ENCODE assay signal across 8 cellular contexts in genomic region chr2:202912342-202912804, GRCh38. TPM values are rescaled to one million over a fixed set of nuclear protein-coding genes. Genes with fewer than 3 reads are reported as not detected.
A peak's percentile ranks its signal among the peaks of the same experiment; 100 is the strongest.
DNase-seq lines count a peak whose midpoint lies in the region; ATAC-seq and TF ChIP-seq lines count a peak whose summit lies in the region.
"Not testable (repeated sequence)": the region's sequence is repeated elsewhere in the genome, so short reads cannot be mapped to it uniquely, and the experiment has no call there.

No MANE protein-coding gene starts in this region.

- H3K36me3 ChIP-seq in WERI-Rb-1; brain microvascular endothelial cell (replicated peaks); neuronal stem cell (replicated peaks in 1 of 2; ENCODE audit: control insufficient read depth in 2 of 2, insufficient read depth in 2 of 2, low read length in 2 of 2); upper lobe of right lung: not testable (repeated sequence)

- not testable (repeated sequence) for H3K23ac ChIP-seq in H9 (ENCODE audit: insufficient read length, low read depth, low read length); neuronal stem cell (ENCODE audit: low read depth, low read length, poor library complexity)

- H3K27ac ChIP-seq in H9 (ENCODE audit: insufficient read length, low read depth, low read length): not testable (repeated sequence)
- H3K27ac ChIP-seq in WERI-Rb-1 (peak overlapping the region; percentile 93), brain microvascular endothelial cell (peak overlapping the region; percentile 86), right cardiac atrium (ENCODE audit: low read length) (peak overlapping the region; percentile 98), neuronal stem cell (replicated peaks; ENCODE audit: low read length) (peak overlapping the region; percentile 94), upper lobe of right lung (peak overlapping the region; percentile 90)

- H2BK120ac ChIP-seq in H9 (ENCODE audit: low read depth, low read length, poor library complexity, severe bottlenecking); neuronal stem cell (ENCODE audit: low read depth, low read length): not testable (repeated sequence)

- not testable (repeated sequence) for H3K9ac ChIP-seq in H9 (ENCODE audit: extremely low read depth, insufficient read length, low read length); neuronal stem cell (ENCODE audit: low read depth, low read length, poor library complexity)

- not testable (repeated sequence) for H3K4ac ChIP-seq in H9 (ENCODE audit: low read depth, low read length); neuronal stem cell (ENCODE audit: low read length)

- H3T11ph ChIP-seq in H9 (ENCODE audit: low read length): not testable (repeated sequence)

- H3K27me3 ChIP-seq in H9 (ENCODE audit: insufficient read depth, low read length); WERI-Rb-1 (ENCODE audit: insufficient read depth, low read depth, severe bottlenecking); brain microvascular endothelial cell (replicated peaks); right cardiac atrium (ENCODE audit: control insufficient read depth, insufficient read depth); neuronal stem cell (ENCODE audit: control insufficient read depth in 3 of 3, insufficient read depth in 3 of 3, low read depth in 1 of 3, low read length in 3 of 3); upper lobe of right lung: not testable (repeated sequence)

- H2BK5ac ChIP-seq in H9 (ENCODE audit: insufficient read length, low read length); neuronal stem cell (ENCODE audit: low read length): not testable (repeated sequence)

- WGBS in H9 (ENCODE audit: extremely low coverage, insufficient read length, low lambda C conversion rate): no CpG with 5 or more reads among the region's 41 CpGs
- WGBS in right cardiac atrium: 0% methylated on average over 11 of the region's 41 CpGs
- no CpG with 5 or more reads among the region's 41 CpGs for WGBS in neuronal stem cell (ENCODE audit: extremely low coverage in 2 of 2, insufficient read length in 2 of 2, insufficient replicate concordance in 1 of 2), 2 donors

- H3K9me3 ChIP-seq in H9 (ENCODE audit: control insufficient read depth, low read depth, low read length); WERI-Rb-1 (ENCODE audit: severe bottlenecking); right cardiac atrium (ENCODE audit: control insufficient read depth, low read length); neuronal stem cell (replicated peaks in 1 of 2; ENCODE audit: control insufficient read depth in 2 of 2, insufficient read depth in 1 of 2, low read depth in 1 of 2, low read length in 2 of 2); upper lobe of right lung: not testable (repeated sequence)

- H2AFZ ChIP-seq in H9 (ENCODE audit: low read length): not testable (repeated sequence)
- H2AFZ ChIP-seq in neuronal stem cell (ENCODE audit: low read length): peak overlapping the region; percentile 91

- not testable (repeated sequence) for TF ChIP-seq CTCF in H9 (conservative IDR thresholded peaks at IDR 0.05); WERI-Rb-1 (IDR thresholded peaks at IDR 0.05; ENCODE audit: low read depth, low read length); brain microvascular endothelial cell (IDR thresholded peaks at IDR 0.05; ENCODE audit: low read depth, low read length, missing control alignments); upper lobe of right lung (IDR thresholded peaks at IDR 0.05)

- peak overlapping the region; percentile 77 to 99 (median 98); a peak in 6 of 7 replicates for H3K27ac Mint-ChIP-seq in H9

- H3K79me1 ChIP-seq in H9 (ENCODE audit: insufficient read depth, low read depth, low read length, poor library complexity, severe bottlenecking); neuronal stem cell (ENCODE audit: low read depth, low read length): not testable (repeated sequence)

- not testable (repeated sequence) for H4K91ac ChIP-seq in H9 (ENCODE audit: insufficient read length, low read depth, low read length); neuronal stem cell (ENCODE audit: low read depth, low read length, poor library complexity)

- H3K23me2 ChIP-seq in H9 (ENCODE audit: insufficient read length, low read depth, low read length, poor library complexity, severe bottlenecking): not testable (repeated sequence)

- peak overlapping the region; percentile 93 for H3K4me3 ChIP-seq in WERI-Rb-1 (ENCODE audit: low read depth, low read length)
- peak overlapping the region; percentile 99 for H3K4me3 ChIP-seq in brain microvascular endothelial cell (ENCODE audit: low read depth, low read length)
- H3K4me3 ChIP-seq in right cardiac atrium (ENCODE audit: low read length): peak overlapping the region; percentile 99
- peak overlapping the region; percentile 91 to 92 for H3K4me3 ChIP-seq in neuronal stem cell (ENCODE audit: low read length in 2 of 2)
- H3K4me3 ChIP-seq in upper lobe of right lung: peak overlapping the region; percentile 84

- H3K4me2 ChIP-seq in H9 (ENCODE audit: insufficient read depth, insufficient read length, low read length): peak overlapping the region; percentile 55
- not testable (repeated sequence) for H3K4me2 ChIP-seq in neuronal stem cell (ENCODE audit: insufficient read depth, low read length, poor library complexity, severe bottlenecking)

- not testable (repeated sequence) for H2BK15ac ChIP-seq in H9 (ENCODE audit: low read depth, low read length); neuronal stem cell (ENCODE audit: low read length)

- peaks cover 11 to 19% (median 14%) of the 10 kb centered on the region in 3 experiments; a peak in 6 of 7 replicates for H3K36me3 Mint-ChIP-seq in H9 (ENCODE audit: insufficient read depth in 1 of 3, low read depth in 3 of 3)

- H2BK12ac ChIP-seq in H9 (ENCODE audit: insufficient read length, low read depth, low read length); neuronal stem cell (ENCODE audit: low read length): not testable (repeated sequence)

- peaks cover 14 to 18% of the 10 kb centered on the region in 2 experiments; a peak in 3 of 4 replicates for H3K4me1 Mint-ChIP-seq in H9

- H3K4me3 Mint-ChIP-seq in H9: peak overlapping the region; percentile 99 to 100

- H4K8ac ChIP-seq in H9 (replicated peaks; ENCODE audit: insufficient read length, low read depth, low read length); neuronal stem cell (ENCODE audit: low read depth, low read length): not testable (repeated sequence)

- not testable (repeated sequence) for H4K20me1 ChIP-seq in H9 (ENCODE audit: control insufficient read depth, insufficient read depth, insufficient read length)

- H3K27me3 Mint-ChIP-seq in H9 (ENCODE audit: low read depth): not testable (repeated sequence)

- in situ Hi-C loops in brain microvascular endothelial cell (cut with HindIII; ENCODE audit: low pct_ligation_motif_present, low sequenced_read_pairs): not testable (repeated sequence)

- H3K79me2 ChIP-seq in H9 (ENCODE audit: insufficient read depth, low read length): peaks cover 32% of the 10 kb centered on the region; the same call in 1 of the 2 replicates

- not testable (repeated sequence) for DNase-seq in H9; WERI-Rb-1; brain microvascular endothelial cell; neuronal stem cell (ENCODE audit: low spot score)
- peak in 1 of 3 donors; percentile 62 for DNase-seq in right cardiac atrium
- peak; percentile 68 for DNase-seq in upper lobe of right lung

- not testable (repeated sequence) for H3K14ac ChIP-seq in H9 (ENCODE audit: insufficient read depth, low read length); neuronal stem cell (ENCODE audit: low read length)

- not testable (repeated sequence) for H3K4me1 ChIP-seq in H9 (ENCODE audit: insufficient read depth, low read length); right cardiac atrium (ENCODE audit: control insufficient read depth, insufficient read depth, low read length); neuronal stem cell (ENCODE audit: control insufficient read depth in 2 of 2, insufficient read depth in 1 of 2, low read depth in 1 of 2, low read length in 2 of 2)
- H3K4me1 ChIP-seq in upper lobe of right lung: peaks cover 14% of the 10 kb centered on the region

- H2BK20ac ChIP-seq in H9 (ENCODE audit: low read depth, low read length, poor library complexity, severe bottlenecking): not testable (repeated sequence)

- not testable (repeated sequence) for H2AK5ac ChIP-seq in H9 (ENCODE audit: insufficient read length, low read length); neuronal stem cell (ENCODE audit: low read depth, low read length)

- H4K5ac ChIP-seq in H9 (ENCODE audit: insufficient read length, low read depth, low read length): not testable (repeated sequence)

- H3K18ac ChIP-seq in H9 (ENCODE audit: insufficient read length, low read depth, low read length); neuronal stem cell (ENCODE audit: low read length): not testable (repeated sequence)

- ATAC-seq in GM18508 (IDR thresholded peaks at IDR 0.05; ENCODE audit: insufficient read depth, unreplicated experiment): peak; percentile 29
- peak; percentile 42 for ATAC-seq in HG03520 (IDR thresholded peaks at IDR 0.05; ENCODE audit: unreplicated experiment)
- ATAC-seq in right cardiac atrium: peak; percentile 90 to 92
- peak; percentile 88 for ATAC-seq in upper lobe of right lung

- not testable (repeated sequence) for H3K9me3 Mint-ChIP-seq in H9

- intact Hi-C loops in right cardiac atrium (cut with DNase I); upper lobe of right lung (cut with DNase I): not testable (repeated sequence)

- H3K56ac ChIP-seq in H9 (ENCODE audit: insufficient read length, low read depth, low read length): not testable (repeated sequence)

RNA-seq across cellular contexts. Expression of gene CARF, which starts 0.3 kb away (rescaled TPM):
- total RNA-seq in H9 (2021): 3.5 and 4.2 TPM in 2 replicates
- total RNA-seq in right cardiac atrium: 10 to 100 TPM in 1 of 4 donors, 1 to 10 TPM in 3; 7.4 to 10.2 (median 9.3) TPM
- 2.8 TPM for polyA plus RNA-seq in right cardiac atrium
- 6.6 TPM for polyA plus RNA-seq in neuronal stem cell (2013, experiment 1 of 2)
- polyA plus RNA-seq in neuronal stem cell (2013, experiment 2 of 2): 7.0 TPM
- total RNA-seq in upper lobe of right lung: 12.2 TPM

RNA-seq across cellular contexts. Expression of gene WDR12, which starts 0.9 kb away (rescaled TPM):
- 129 and 135 TPM in 2 replicates for total RNA-seq in H9 (2021)
- 10 to 100 TPM; 39.7 to 57.5 (median 54.1) TPM for total RNA-seq in right cardiac atrium
- polyA plus RNA-seq in right cardiac atrium: 29.4 TPM
- polyA plus RNA-seq in neuronal stem cell (2013, experiment 1 of 2): 44.2 TPM
- 46.2 TPM for polyA plus RNA-seq in neuronal stem cell (2013, experiment 2 of 2)
- total RNA-seq in upper lobe of right lung: 35.6 TPM

RNA-seq across cellular contexts. Expression of gene ICA1L, which starts 40.8 kb away (rescaled TPM):
- total RNA-seq in H9 (2021) (4.5 TPM in 2 replicates), right cardiac atrium (10 to 100 TPM in 3 of 4 donors, 1 to 10 TPM in 1; 7.3 to 17.7 (median 12.8) TPM), upper lobe of right lung (2.3 TPM)
- polyA plus RNA-seq in right cardiac atrium: 5.1 TPM
- polyA plus RNA-seq in neuronal stem cell (2013, experiment 1 of 2): 7.9 TPM
- polyA plus RNA-seq in neuronal stem cell (2013, experiment 2 of 2): 7.9 TPM

Comparison
In these comparisons a context has a peak if more than half of its experiments do, and no peak if none do; other contexts are left out.
1. ATAC-seq: peak in every context shown above with its lines; median percentile 91 in right cardiac atrium; 88 in upper lobe of right lung; 42 in HG03520; 29 in GM18508.